In the genomic region with DNA sequence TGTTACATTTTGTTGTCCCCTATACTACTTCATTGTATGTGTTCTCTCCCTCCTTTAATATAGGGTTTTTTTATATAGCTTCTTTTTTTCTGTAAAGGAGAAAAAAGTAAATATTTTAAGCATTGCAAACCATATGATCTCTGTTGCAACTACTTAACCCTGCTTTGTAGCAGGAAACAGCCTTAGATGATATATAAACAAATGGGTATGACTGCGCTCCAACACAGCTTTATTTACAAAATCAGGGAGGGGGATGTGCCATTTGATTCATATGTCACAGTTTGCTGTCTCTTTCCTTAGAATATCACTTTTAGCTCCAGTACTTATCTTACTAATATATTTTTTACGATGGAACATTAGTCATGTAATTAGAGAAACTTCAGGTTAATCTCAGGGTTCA, we compare ENCODE assay signal across 25 cellular contexts.
DNase-seq lines count a peak whose midpoint lies in the region; ATAC-seq, FAIRE-seq and TF ChIP-seq lines count a peak whose summit lies in the region.
"Had no signal": no experiment of that assay in that cellular context is flagged by ENCODE, and none has a peak within 500 bp of the region (broad histone marks: within the 10 kb centered on the region; RNA-seq: fewer than 3 reads in every experiment).

No MANE protein-coding gene starts in this region.

- H3K79me2 ChIP-seq in ACC112 (ENCODE audit: control insufficient read depth, insufficient read depth, low read length, unreplicated experiment), result no peaks in the 10 kb centered on the region

- peak overlapping the region; percentile 88; the same call in 1 of the 2 replicates for H3K27ac ChIP-seq in ACC112 (ENCODE audit: low read depth, low read length)
- H3K27ac ChIP-seq: adrenal gland, dorsolateral prefrontal cortex, transverse colon had no signal

- H3K27me3 ChIP-seq in ACC112 (ENCODE audit: insufficient read depth, low read length) (no peaks in the 10 kb centered on the region), bronchial epithelial cell (ENCODE audit: control insufficient read depth, insufficient read depth, low read length) (no peaks in the 10 kb centered on the region)
- H3K27me3 ChIP-seq: dorsolateral prefrontal cortex, transverse colon had no signal

- H3K36me3 Mint-ChIP-seq in HFFc6 (ENCODE audit: low read depth), result peaks cover 25% of the 10 kb centered on the region
- H3K36me3 Mint-ChIP-seq: memory B cell, WTC11 had no signal

- H3K27me3 Mint-ChIP-seq in HFFc6 (ENCODE audit: insufficient read depth), result peaks cover 2% of the 10 kb centered on the region; the same call in 1 of the 2 replicates
- H3K27me3 Mint-ChIP-seq: activated CD4-positive, alpha-beta memory T cell treated with anti-CD3 and anti-CD28 coated beads, Interleukin-2, amount 10 ng/mL, durations not matched to agents 7 days and 5 days; memory B cell had no signal

- peak overlapping the region; percentile 18 for H3K4me3 Mint-ChIP-seq in HFFc6
- H3K4me3 Mint-ChIP-seq: activated CD4-positive, alpha-beta memory T cell treated with anti-CD3 and anti-CD28 coated beads, Interleukin-2, amount 10 ng/mL, durations not matched to agents 7 days and 5 days; memory B cell; WTC11 had no signal

- no peak for TF ChIP-seq CTCF in HFFc6 (IDR thresholded peaks at IDR 0.05)
- TF ChIP-seq CTCF in bronchial epithelial cell (IDR thresholded peaks at IDR 0.05; ENCODE audit: insufficient read depth, low read length, severe bottlenecking), result no peak

- DNase-seq in HFFc6 (peak; percentile 63), bronchial epithelial cell (ENCODE audit: low read depth) (peak; percentile 22), hepatic stellate cell (ENCODE audit: low spot score) (peak; percentile 8)
- DNase-seq in effector CD8-positive, alpha-beta T cell (lab: John Stamatoyannopoulos, UW), result no peak
- DNase-seq in stimulated activated CD8-positive, alpha-beta memory T cell treated with anti-CD3 and anti-CD28 coated beads, Interleukin-4, amount 100 ng/mL, for 48 hours, result no peak
- DNase-seq: activated CD4-positive, alpha-beta memory T cell treated with anti-CD3 and anti-CD28 coated beads, Interleukin-2, amount 10 ng/mL, durations not matched to agents 7 days and 5 days; activated T-cell treated with anti-CD3 and anti-CD28 coated beads for 4 hours; adrenal gland; C1 segment of cervical spinal cord; caudate nucleus; dorsolateral prefrontal cortex; MM.1S; NCI-H146; NCI-H524 treated with DMSO at 0.1 percent for 48 hours; nucleus accumbens; stimulated activated CD4-positive, alpha-beta T cell treated with anti-CD3 and anti-CD28 coated beads, Interleukin-12 subunit alpha, Interleukin-12 subunit beta, amount 100 ng/mL, for 4 hours; transverse colon had no signal

- H3K4me1 ChIP-seq in ACC112 (ENCODE audit: control insufficient read depth, insufficient read depth, low read length, unreplicated experiment), result peaks cover 52% of the 10 kb centered on the region
- H3K4me1 ChIP-seq: adrenal gland, transverse colon had no signal

- ATAC-seq in GM21786 (IDR thresholded peaks at IDR 0.05; ENCODE audit: unreplicated experiment), result no peak
- ATAC-seq in HG02870 (IDR thresholded peaks at IDR 0.05; ENCODE audit: unreplicated experiment), result no peak
- ATAC-seq: WTC11 had no signal

- H3K4me3 ChIP-seq in ACC112 (ENCODE audit: low read depth, low read length) (peak overlapping the region; percentile 3; the same call in 1 of the 2 replicates), bronchial epithelial cell (ENCODE audit: low read depth, low read length) (no peak overlapping the region)
- H3K4me3 ChIP-seq: adrenal gland, dorsolateral prefrontal cortex, transverse colon had no signal

- H3K4me1 Mint-ChIP-seq in HFFc6 (ENCODE audit: low read depth), result peaks cover 61% of the 10 kb centered on the region
- H3K4me1 Mint-ChIP-seq: activated CD4-positive, alpha-beta memory T cell treated with anti-CD3 and anti-CD28 coated beads, Interleukin-2, amount 10 ng/mL, durations not matched to agents 7 days and 5 days; memory B cell; WTC11 had no signal

- H2AFZ ChIP-seq in ACC112 (ENCODE audit: low read length, unreplicated experiment), result peak overlapping the region; percentile 82

- FAIRE-seq in bronchial epithelial cell (lab: Jason Lieb, UNC), result no peak
- FAIRE-seq: A204.1, H54, RCC 7860 had no signal

- peak overlapping the region; percentile 84 for H3K27ac Mint-ChIP-seq in HFFc6
- H3K27ac Mint-ChIP-seq: activated CD4-positive, alpha-beta memory T cell treated with anti-CD3 and anti-CD28 coated beads, Interleukin-2, amount 10 ng/mL, durations not matched to agents 7 days and 5 days; memory B cell; WTC11 had no signal

- no peaks in the 10 kb centered on the region for H3K36me3 ChIP-seq in ACC112 (ENCODE audit: insufficient read depth, low read length)
- H3K36me3 ChIP-seq in bronchial epithelial cell (ENCODE audit: control insufficient read depth, insufficient read depth, low read length), result no peaks in the 10 kb centered on the region
- H3K36me3 ChIP-seq: adrenal gland, transverse colon had no signal

- peaks cover 23% of the 10 kb centered on the region for H3K9me3 Mint-ChIP-seq in HFFc6

Comparison
In these comparisons a context has a peak if more than half of its experiments do, and no peak if none do; other contexts are left out.
1. DNase-seq: peak in HFFc6 (single experiment), bronchial epithelial cell (single experiment) and hepatic stellate cell (single experiment); none in effector CD8-positive, alpha-beta T cell (single experiment) and stimulated activated CD8-positive, alpha-beta memory T cell treated with anti-CD3 and anti-CD28 coated beads, Interleukin-4, amount 100 ng/mL, for 48 hours (single experiment).